In the genomic region with DNA sequence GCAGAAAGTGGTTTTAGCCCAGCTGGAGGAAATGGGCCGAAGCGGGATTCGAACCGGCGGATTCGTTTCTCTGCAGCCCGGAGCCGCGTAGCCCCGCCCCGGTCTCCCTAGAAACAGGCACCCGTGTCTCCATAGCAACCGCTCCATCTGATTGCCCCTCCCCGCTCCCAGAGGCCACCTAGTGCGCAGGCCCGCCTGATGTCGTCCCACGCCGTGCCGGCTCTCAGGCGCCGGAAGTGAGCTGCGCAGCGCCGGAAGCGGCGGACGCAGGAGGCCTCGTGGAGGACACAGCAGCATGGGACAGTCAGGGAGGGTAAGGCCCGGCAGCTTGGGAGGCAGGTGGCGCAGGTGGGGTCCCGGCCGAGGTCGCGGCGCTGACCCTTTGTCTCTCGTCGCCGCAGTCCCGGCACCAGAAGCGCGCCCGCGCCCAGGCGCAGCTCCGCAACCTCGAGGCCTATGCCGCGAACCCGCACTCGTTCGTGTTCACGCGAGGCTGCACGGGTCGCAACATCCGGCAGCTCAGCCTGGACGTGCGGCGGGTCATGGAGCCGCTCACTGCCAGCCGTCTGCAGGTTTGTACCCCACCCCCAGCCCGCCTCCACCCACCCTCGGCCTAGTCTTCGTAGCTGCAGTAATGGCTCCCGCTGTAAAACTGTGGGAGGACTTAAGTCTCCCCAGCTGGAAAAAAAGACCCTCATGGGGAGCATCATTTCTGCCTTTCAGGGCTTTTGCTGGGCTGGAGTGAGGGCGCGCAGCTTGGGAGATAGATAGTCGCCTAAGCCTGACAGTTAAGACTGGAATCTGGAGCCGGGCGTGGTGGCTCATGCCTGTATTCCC, we compare ENCODE assay signal across 1 cellular context.
A peak's percentile ranks its signal among the peaks of the same experiment; 100 is the strongest.
TF ChIP-seq lines count a peak whose summit lies in the region.

A gene with protein sequence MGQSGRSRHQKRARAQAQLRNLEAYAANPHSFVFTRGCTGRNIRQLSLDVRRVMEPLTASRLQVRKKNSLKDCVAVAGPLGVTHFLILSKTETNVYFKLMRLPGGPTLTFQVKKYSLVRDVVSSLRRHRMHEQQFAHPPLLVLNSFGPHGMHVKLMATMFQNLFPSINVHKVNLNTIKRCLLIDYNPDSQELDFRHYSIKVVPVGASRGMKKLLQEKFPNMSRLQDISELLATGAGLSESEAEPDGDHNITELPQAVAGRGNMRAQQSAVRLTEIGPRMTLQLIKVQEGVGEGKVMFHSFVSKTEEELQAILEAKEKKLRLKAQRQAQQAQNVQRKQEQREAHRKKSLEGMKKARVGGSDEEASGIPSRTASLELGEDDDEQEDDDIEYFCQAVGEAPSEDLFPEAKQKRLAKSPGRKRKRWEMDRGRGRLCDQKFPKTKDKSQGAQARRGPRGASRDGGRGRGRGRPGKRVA (plus strand): TSS at position 263 of the 837 bp plus-strand sequence. CDS start 33 bp downstream, at position 296.

TF ChIP-seq in HepG2, 621 proteins besides CTCF, POLR2A, EP300 and RAD21 (continued from another document and continues in another):
- TF ChIP-seq, protein P1, sequence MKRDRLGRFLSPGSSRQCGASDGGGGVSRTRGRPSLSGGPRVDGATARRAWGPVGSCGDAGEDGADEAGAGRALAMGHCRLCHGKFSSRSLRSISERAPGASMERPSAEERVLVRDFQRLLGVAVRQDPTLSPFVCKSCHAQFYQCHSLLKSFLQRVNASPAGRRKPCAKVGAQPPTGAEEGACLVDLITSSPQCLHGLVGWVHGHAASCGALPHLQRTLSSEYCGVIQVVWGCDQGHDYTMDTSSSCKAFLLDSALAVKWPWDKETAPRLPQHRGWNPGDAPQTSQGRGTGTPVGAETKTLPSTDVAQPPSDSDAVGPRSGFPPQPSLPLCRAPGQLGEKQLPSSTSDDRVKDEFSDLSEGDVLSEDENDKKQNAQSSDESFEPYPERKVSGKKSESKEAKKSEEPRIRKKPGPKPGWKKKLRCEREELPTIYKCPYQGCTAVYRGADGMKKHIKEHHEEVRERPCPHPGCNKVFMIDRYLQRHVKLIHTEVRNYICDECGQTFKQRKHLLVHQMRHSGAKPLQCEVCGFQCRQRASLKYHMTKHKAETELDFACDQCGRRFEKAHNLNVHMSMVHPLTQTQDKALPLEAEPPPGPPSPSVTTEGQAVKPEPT (CRISPR knock-in tag; IDR thresholded peaks at IDR 0.05; ENCODE audit: low read depth) = no peak
- TF ChIP-seq SAFB2 (CRISPR knock-in tag; IDR thresholded peaks at IDR 0.05; ENCODE audit: borderline replicate concordance, low read depth) = peak; percentile 79; the same call in 1 of the 2 replicates
- TF ChIP-seq ZNF263 (CRISPR knock-in tag; IDR thresholded peaks at IDR 0.05) = no peak; the same call in none of the 2 replicates
- TF ChIP-seq, protein P2, sequence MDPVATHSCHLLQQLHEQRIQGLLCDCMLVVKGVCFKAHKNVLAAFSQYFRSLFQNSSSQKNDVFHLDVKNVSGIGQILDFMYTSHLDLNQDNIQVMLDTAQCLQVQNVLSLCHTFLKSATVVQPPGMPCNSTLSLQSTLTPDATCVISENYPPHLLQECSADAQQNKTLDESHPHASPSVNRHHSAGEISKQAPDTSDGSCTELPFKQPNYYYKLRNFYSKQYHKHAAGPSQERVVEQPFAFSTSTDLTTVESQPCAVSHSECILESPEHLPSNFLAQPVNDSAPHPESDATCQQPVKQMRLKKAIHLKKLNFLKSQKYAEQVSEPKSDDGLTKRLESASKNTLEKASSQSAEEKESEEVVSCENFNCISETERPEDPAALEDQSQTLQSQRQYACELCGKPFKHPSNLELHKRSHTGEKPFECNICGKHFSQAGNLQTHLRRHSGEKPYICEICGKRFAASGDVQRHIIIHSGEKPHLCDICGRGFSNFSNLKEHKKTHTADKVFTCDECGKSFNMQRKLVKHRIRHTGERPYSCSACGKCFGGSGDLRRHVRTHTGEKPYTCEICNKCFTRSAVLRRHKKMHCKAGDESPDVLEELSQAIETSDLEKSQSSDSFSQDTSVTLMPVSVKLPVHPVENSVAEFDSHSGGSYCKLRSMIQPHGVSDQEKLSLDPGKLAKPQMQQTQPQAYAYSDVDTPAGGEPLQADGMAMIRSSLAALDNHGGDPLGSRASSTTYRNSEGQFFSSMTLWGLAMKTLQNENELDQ (CRISPR knock-in tag; IDR thresholded peaks at IDR 0.05; ENCODE audit: borderline replicate concordance) = no peak
- TF ChIP-seq SIX1 (CRISPR knock-in tag; IDR thresholded peaks at IDR 0.05; ENCODE audit: borderline replicate concordance) = 0 out of 2 replicates have a peak, but pooled peaks have one; percentile 11
- TF ChIP-seq, protein P3, sequence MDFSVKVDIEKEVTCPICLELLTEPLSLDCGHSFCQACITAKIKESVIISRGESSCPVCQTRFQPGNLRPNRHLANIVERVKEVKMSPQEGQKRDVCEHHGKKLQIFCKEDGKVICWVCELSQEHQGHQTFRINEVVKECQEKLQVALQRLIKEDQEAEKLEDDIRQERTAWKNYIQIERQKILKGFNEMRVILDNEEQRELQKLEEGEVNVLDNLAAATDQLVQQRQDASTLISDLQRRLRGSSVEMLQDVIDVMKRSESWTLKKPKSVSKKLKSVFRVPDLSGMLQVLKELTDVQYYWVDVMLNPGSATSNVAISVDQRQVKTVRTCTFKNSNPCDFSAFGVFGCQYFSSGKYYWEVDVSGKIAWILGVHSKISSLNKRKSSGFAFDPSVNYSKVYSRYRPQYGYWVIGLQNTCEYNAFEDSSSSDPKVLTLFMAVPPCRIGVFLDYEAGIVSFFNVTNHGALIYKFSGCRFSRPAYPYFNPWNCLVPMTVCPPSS (IDR thresholded peaks at IDR 0.05) = no peak
- TF ChIP-seq SOX6 (IDR thresholded peaks at IDR 0.05) = no peak
- TF ChIP-seq SOX6 (CRISPR knock-in tag; IDR thresholded peaks at IDR 0.05) = no peak
- no peak for TF ChIP-seq PHB2 (IDR thresholded peaks at IDR 0.05; ENCODE audit: partially characterized antibody)
- no peak for TF ChIP-seq ZNF335 (CRISPR knock-in tag; IDR thresholded peaks at IDR 0.05)
- TF ChIP-seq SALL2 (CRISPR knock-in tag; IDR thresholded peaks at IDR 0.05) = peak; percentile 81
- TF ChIP-seq, protein P4, sequence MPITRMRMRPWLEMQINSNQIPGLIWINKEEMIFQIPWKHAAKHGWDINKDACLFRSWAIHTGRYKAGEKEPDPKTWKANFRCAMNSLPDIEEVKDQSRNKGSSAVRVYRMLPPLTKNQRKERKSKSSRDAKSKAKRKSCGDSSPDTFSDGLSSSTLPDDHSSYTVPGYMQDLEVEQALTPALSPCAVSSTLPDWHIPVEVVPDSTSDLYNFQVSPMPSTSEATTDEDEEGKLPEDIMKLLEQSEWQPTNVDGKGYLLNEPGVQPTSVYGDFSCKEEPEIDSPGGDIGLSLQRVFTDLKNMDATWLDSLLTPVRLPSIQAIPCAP (CRISPR knock-in tag; IDR thresholded peaks at IDR 0.05; ENCODE audit: low read depth) = no peak
- no peak for TF ChIP-seq ZNF674 (CRISPR knock-in tag; IDR thresholded peaks at IDR 0.05; ENCODE audit: low read depth)
- TF ChIP-seq PTBP1 (IDR thresholded peaks at IDR 0.05; ENCODE audit: low read depth, low read length, poor library complexity, severe bottlenecking) = no peak
- TF ChIP-seq TARDBP (CRISPR knock-in tag; IDR thresholded peaks at IDR 0.05) = peak; percentile 76
- TF ChIP-seq ZNF253 (CRISPR knock-in tag; IDR thresholded peaks at IDR 0.05; ENCODE audit: borderline replicate concordance) = no peak
- TF ChIP-seq IKZF1 (IDR thresholded peaks at IDR 0.05) = no peak
- no peak for TF ChIP-seq ZNF33B (CRISPR knock-in tag; IDR thresholded peaks at IDR 0.05)
- TF ChIP-seq HES4 (CRISPR knock-in tag; IDR thresholded peaks at IDR 0.05; ENCODE audit: borderline replicate concordance) = no peak; the same call in 1 of the 2 replicates
- no peak for TF ChIP-seq ZNF354B (CRISPR knock-in tag; IDR thresholded peaks at IDR 0.05)
- no peak for TF ChIP-seq HNRNPL (IDR thresholded peaks at IDR 0.05; ENCODE audit: low read depth, low read length)
- TF ChIP-seq, protein P5, sequence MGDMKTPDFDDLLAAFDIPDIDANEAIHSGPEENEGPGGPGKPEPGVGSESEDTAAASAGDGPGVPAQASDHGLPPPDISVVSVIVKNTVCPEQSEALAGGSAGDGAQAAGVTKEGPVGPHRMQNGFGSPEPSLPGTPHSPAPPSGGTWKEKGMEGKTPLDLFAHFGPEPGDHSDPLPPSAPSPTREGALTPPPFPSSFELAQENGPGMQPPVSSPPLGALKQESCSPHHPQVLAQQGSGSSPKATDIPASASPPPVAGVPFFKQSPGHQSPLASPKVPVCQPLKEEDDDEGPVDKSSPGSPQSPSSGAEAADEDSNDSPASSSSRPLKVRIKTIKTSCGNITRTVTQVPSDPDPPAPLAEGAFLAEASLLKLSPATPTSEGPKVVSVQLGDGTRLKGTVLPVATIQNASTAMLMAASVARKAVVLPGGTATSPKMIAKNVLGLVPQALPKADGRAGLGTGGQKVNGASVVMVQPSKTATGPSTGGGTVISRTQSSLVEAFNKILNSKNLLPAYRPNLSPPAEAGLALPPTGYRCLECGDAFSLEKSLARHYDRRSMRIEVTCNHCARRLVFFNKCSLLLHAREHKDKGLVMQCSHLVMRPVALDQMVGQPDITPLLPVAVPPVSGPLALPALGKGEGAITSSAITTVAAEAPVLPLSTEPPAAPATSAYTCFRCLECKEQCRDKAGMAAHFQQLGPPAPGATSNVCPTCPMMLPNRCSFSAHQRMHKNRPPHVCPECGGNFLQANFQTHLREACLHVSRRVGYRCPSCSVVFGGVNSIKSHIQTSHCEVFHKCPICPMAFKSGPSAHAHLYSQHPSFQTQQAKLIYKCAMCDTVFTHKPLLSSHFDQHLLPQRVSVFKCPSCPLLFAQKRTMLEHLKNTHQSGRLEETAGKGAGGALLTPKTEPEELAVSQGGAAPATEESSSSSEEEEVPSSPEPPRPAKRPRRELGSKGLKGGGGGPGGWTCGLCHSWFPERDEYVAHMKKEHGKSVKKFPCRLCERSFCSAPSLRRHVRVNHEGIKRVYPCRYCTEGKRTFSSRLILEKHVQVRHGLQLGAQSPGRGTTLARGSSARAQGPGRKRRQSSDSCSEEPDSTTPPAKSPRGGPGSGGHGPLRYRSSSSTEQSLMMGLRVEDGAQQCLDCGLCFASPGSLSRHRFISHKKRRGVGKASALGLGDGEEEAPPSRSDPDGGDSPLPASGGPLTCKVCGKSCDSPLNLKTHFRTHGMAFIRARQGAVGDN (CRISPR knock-in tag; IDR thresholded peaks at IDR 0.05) = peak; percentile 99
- no peak; the same call in 1 of the 2 replicates for TF ChIP-seq KDM4B (CRISPR knock-in tag; IDR thresholded peaks at IDR 0.05)
- TF ChIP-seq POLR2G (IDR thresholded peaks at IDR 0.05; ENCODE audit: low read depth, low read length) = peak; percentile 92
- TF ChIP-seq, protein P6, sequence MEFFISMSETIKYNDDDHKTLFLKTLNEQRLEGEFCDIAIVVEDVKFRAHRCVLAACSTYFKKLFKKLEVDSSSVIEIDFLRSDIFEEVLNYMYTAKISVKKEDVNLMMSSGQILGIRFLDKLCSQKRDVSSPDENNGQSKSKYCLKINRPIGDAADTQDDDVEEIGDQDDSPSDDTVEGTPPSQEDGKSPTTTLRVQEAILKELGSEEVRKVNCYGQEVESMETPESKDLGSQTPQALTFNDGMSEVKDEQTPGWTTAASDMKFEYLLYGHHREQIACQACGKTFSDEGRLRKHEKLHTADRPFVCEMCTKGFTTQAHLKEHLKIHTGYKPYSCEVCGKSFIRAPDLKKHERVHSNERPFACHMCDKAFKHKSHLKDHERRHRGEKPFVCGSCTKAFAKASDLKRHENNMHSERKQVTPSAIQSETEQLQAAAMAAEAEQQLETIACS (CRISPR knock-in tag; IDR thresholded peaks at IDR 0.05) = no peak
- TF ChIP-seq PAX8 (CRISPR knock-in tag; IDR thresholded peaks at IDR 0.05; ENCODE audit: borderline replicate concordance) = no peak
- TF ChIP-seq ZNF788 (CRISPR knock-in tag; IDR thresholded peaks at IDR 0.05; ENCODE audit: borderline replicate concordance) = peak; percentile 73; the same call in 1 of the 2 replicates
- TF ChIP-seq CCDC6 (CRISPR knock-in tag; IDR thresholded peaks at IDR 0.05) = peak; percentile 90
- TF ChIP-seq FOXA3 (CRISPR knock-in tag; IDR thresholded peaks at IDR 0.05) = peak; percentile 40; the same call in 1 of the 2 replicates
- TF ChIP-seq GLI4 (CRISPR knock-in tag; IDR thresholded peaks at IDR 0.05; ENCODE audit: borderline replicate concordance) = no peak
- TF ChIP-seq, protein P7, sequence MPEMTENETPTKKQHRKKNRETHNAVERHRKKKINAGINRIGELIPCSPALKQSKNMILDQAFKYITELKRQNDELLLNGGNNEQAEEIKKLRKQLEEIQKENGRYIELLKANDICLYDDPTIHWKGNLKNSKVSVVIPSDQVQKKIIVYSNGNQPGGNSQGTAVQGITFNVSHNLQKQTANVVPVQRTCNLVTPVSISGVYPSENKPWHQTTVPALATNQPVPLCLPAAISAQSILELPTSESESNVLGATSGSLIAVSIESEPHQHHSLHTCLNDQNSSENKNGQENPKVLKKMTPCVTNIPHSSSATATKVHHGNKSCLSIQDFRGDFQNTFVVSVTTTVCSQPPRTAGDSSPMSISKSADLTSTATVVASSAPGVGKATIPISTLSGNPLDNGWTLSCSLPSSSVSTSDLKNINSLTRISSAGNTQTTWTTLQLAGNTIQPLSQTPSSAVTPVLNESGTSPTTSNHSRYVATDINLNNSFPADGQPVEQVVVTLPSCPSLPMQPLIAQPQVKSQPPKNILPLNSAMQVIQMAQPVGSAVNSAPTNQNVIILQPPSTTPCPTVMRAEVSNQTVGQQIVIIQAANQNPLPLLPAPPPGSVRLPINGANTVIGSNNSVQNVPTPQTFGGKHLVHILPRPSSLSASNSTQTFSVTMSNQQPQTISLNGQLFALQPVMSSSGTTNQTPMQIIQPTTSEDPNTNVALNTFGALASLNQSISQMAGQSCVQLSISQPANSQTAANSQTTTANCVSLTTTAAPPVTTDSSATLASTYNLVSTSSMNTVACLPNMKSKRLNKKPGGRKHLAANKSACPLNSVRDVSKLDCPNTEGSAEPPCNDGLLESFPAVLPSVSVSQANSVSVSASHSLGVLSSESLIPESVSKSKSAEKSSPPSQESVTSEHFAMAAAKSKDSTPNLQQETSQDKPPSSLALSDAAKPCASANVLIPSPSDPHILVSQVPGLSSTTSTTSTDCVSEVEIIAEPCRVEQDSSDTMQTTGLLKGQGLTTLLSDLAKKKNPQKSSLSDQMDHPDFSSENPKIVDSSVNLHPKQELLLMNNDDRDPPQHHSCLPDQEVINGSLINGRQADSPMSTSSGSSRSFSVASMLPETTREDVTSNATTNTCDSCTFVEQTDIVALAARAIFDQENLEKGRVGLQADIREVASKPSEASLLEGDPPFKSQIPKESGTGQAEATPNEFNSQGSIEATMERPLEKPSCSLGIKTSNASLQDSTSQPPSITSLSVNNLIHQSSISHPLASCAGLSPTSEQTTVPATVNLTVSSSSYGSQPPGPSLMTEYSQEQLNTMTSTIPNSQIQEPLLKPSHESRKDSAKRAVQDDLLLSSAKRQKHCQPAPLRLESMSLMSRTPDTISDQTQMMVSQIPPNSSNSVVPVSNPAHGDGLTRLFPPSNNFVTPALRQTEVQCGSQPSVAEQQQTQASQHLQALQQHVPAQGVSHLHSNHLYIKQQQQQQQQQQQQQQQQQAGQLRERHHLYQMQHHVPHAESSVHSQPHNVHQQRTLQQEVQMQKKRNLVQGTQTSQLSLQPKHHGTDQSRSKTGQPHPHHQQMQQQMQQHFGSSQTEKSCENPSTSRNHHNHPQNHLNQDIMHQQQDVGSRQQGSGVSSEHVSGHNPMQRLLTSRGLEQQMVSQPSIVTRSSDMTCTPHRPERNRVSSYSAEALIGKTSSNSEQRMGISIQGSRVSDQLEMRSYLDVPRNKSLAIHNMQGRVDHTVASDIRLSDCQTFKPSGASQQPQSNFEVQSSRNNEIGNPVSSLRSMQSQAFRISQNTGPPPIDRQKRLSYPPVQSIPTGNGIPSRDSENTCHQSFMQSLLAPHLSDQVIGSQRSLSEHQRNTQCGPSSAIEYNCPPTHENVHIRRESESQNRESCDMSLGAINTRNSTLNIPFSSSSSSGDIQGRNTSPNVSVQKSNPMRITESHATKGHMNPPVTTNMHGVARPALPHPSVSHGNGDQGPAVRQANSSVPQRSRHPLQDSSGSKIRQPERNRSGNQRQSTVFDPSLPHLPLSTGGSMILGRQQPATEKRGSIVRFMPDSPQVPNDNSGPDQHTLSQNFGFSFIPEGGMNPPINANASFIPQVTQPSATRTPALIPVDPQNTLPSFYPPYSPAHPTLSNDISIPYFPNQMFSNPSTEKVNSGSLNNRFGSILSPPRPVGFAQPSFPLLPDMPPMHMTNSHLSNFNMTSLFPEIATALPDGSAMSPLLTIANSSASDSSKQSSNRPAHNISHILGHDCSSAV (CRISPR knock-in tag; IDR thresholded peaks at IDR 0.05; ENCODE audit: borderline replicate concordance) = 0 out of 2 replicates have a peak, but pooled peaks have one; percentile 62
